In the genomic region with DNA sequence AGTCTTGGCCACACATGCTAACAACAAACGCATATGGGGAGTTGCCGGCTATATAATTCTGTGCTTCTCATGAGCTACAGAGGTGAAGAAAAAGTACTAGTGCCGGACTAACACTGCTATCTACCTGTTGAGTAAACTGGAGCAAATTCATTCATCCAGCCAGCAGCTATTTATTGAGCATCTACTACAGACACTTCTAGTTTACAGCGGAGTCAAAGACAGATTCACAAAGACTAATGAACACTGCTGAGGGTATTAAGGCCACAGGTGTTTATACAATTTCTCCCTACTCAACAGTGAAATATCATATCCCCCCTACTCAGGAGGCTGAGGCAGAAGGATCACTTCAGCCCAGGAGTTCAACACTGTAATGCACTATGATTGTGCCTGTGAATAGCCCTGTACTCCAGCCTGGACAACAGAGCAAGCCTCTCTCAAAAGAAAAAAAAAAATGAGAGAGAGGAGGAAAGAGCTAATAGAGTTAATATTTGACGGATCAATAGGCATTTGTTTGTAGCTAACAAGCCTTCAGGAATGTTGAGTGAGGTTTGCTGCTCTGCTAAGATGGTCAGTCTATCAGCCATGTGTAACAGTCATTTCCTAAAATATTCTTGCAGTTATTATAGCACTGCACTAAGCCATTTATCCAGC, we compare ENCODE assay signal across 18 cellular contexts.
A peak's percentile ranks its signal among the peaks of the same experiment; 100 is the strongest.
DNase-seq lines count a peak whose midpoint lies in the region; ATAC-seq and TF ChIP-seq lines count a peak whose summit lies in the region.
"Had no signal": no experiment of that assay in that cellular context is flagged by ENCODE, and none has a peak within 500 bp of the region (broad histone marks: within the 10 kb centered on the region; RNA-seq: fewer than 3 reads in every experiment).

No MANE protein-coding gene starts in this region.

- H3K27ac ChIP-seq in VCaP (peak overlapping the region; percentile 55), cingulate gyrus (ENCODE audit: low read depth, low read length) (peak overlapping the region; percentile 65), layer of hippocampus (ENCODE audit: low read depth, low read length) (peak overlapping the region; percentile 49), stomach smooth muscle (ENCODE audit: low read length) (peak overlapping the region; percentile 49)

- DNase-seq in NCI-H510A (lab: John Stamatoyannopoulos, UW), result no peak
- no peak for DNase-seq in NCI-H1694 treated with DMSO at 0.1 percent for 48 hours (lab: John Stamatoyannopoulos, UW)
- no peak for DNase-seq in activated effector memory CD4-positive, alpha-beta T cell treated with Interleukin-2 at 50 U/mL for 16 hours
- DNase-seq: BE2C; CD8-positive, alpha-beta memory T cell; GF-D8; GOT3; HFFc6; KBM-7; NCI-H1048; NCI-H146; NCI-H226; NCI-H748 treated with DMSO at 0.1 percent for 48 hours had no signal

- H3K4me3 ChIP-seq in stomach smooth muscle (ENCODE audit: low read length in 2 of 2), result no peak overlapping the region

- TF ChIP-seq CTCF in VCaP (conservative IDR thresholded peaks at IDR 0.05), result no peak

- peaks cover 78% of the 10 kb centered on the region for H3K4me1 ChIP-seq in stomach smooth muscle (ENCODE audit: control insufficient read depth, insufficient read depth, low read length)
- H3K4me1 ChIP-seq: BE2C had no signal

- H3K9me3 ChIP-seq in stomach smooth muscle (ENCODE audit: control insufficient read depth in 2 of 2, low read length in 2 of 2), result no peaks in the 10 kb centered on the region
- H3K9me3 ChIP-seq: BE2C had no signal

- H3K9ac ChIP-seq in stomach smooth muscle (ENCODE audit: low read length in 2 of 2), result peak overlapping the region in 1 of 2 donors; percentile 14

- H3K36me3 ChIP-seq in stomach smooth muscle (ENCODE audit: control insufficient read depth in 2 of 2, insufficient read depth in 2 of 2, low read length in 2 of 2), result peaks cover 0 to 3% of the 10 kb centered on the region in 2 donors
- H3K36me3 ChIP-seq: BE2C had no signal

- no peak for ATAC-seq in GM18870 (IDR thresholded peaks at IDR 0.05; ENCODE audit: unreplicated experiment)

- no peaks in the 10 kb centered on the region for H3K27me3 ChIP-seq in layer of hippocampus (ENCODE audit: control insufficient read depth, insufficient read depth, low read length)
- H3K27me3 ChIP-seq in stomach smooth muscle (ENCODE audit: control insufficient read depth in 1 of 2, insufficient read depth in 2 of 2, low read length in 2 of 2), result no peaks in the 10 kb centered on the region
- H3K27me3 ChIP-seq: BE2C had no signal
